In genomic region chr6:147559016-147559415, GRCh38 we compare ENCODE assay signal across 2 cellular contexts.
TF ChIP-seq lines count a peak whose summit lies in the region.

No MANE protein-coding gene starts in this region.

TF ChIP-seq in IMR-90, 13 proteins besides CTCF, POLR2A, EP300 and RAD21 (continued from another document):
- TF ChIP-seq MAZ (IDR thresholded peaks at IDR 0.05; ENCODE audit: borderline replicate concordance, low read depth, low read length) = no peak
- no peak for TF ChIP-seq NFE2L2 (IDR thresholded peaks at IDR 0.05; ENCODE audit: low read depth, low read length)

TF ChIP-seq in WTC11, 78 proteins besides CTCF, POLR2A, EP300 and RAD21 (continued from another document):
- no peak for TF ChIP-seq STAT6 (CRISPR knock-in tag; conservative IDR thresholded peaks at IDR 0.05; ENCODE audit: low read depth)
- TF ChIP-seq TEAD4 (CRISPR knock-in tag; IDR thresholded peaks at IDR 0.05) = no peak
- no peak for TF ChIP-seq ESRRA (CRISPR knock-in tag; IDR thresholded peaks at IDR 0.05; ENCODE audit: borderline replicate concordance)
- TF ChIP-seq MYBL2 (CRISPR knock-in tag; IDR thresholded peaks at IDR 0.05) = no peak
- TF ChIP-seq CREB1 (CRISPR knock-in tag; IDR thresholded peaks at IDR 0.05) = no peak
- no peak for TF ChIP-seq ZNF396 (CRISPR knock-in tag; IDR thresholded peaks at IDR 0.05; ENCODE audit: borderline replicate concordance)
- TF ChIP-seq GRHL2 (CRISPR knock-in tag; IDR thresholded peaks at IDR 0.05; ENCODE audit: insufficient replicate concordance, severe bottlenecking) = no peak
- TF ChIP-seq JUN (CRISPR knock-in tag; IDR thresholded peaks at IDR 0.05) = no peak
- no peak for TF ChIP-seq FOXJ3 (CRISPR knock-in tag; IDR thresholded peaks at IDR 0.05; ENCODE audit: borderline replicate concordance)
- TF ChIP-seq ZNF232 (CRISPR knock-in tag; IDR thresholded peaks at IDR 0.05) = no peak
- TF ChIP-seq MXD4 (CRISPR knock-in tag; IDR thresholded peaks at IDR 0.05; ENCODE audit: borderline replicate concordance) = no peak
- TF ChIP-seq ZNF219 (CRISPR knock-in tag; IDR thresholded peaks at IDR 0.05; ENCODE audit: borderline replicate concordance) = no peak
- TF ChIP-seq FOXP4 (CRISPR knock-in tag; IDR thresholded peaks at IDR 0.05) = no peak
- TF ChIP-seq PRDM15 (CRISPR knock-in tag; IDR thresholded peaks at IDR 0.05) = no peak
